Comparison of ENCODE assay signal across 1 cellular context in the genomic region with DNA sequence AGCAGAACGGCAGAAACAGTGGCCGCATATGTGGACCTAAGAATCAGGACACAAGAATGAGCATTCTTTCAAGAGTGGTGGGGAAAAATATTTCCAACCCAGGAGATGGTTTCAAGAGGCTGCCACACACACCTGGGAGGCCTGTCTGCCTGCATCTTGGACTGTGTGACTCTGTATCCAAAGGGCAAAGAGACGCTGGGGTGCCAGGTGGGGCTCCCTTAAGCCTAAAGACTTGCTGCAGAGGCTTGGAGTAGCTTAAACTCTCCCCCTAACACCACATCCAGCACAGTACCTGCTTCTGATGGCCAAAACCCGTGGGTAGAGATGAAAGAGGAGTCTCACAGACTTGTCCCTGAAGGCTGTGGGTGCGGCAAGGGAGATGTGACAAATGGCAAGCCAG.
TF ChIP-seq lines count a peak whose summit lies in the region.

No MANE protein-coding gene starts in this region.

TF ChIP-seq in GM12878, 131 proteins besides CTCF, POLR2A, EP300 and RAD21:
- no peak for TF ChIP-seq IRF4 (IDR thresholded peaks at IDR 0.05; ENCODE audit: low read depth, low read length)
- no peak for TF ChIP-seq NRF1 (conservative IDR thresholded peaks at IDR 0.05; ENCODE audit: low read depth, low read length)
- TF ChIP-seq TCF7 (IDR thresholded peaks at IDR 0.05; ENCODE audit: borderline replicate concordance): no peak
- TF ChIP-seq PRDM15 (CRISPR knock-in tag; IDR thresholded peaks at IDR 0.05): no peak
- TF ChIP-seq EZH2 (IDR thresholded peaks at IDR 0.05; ENCODE audit: borderline replicate concordance, control insufficient read depth, low read depth, low read length): no peak
- TF ChIP-seq, protein P1, sequence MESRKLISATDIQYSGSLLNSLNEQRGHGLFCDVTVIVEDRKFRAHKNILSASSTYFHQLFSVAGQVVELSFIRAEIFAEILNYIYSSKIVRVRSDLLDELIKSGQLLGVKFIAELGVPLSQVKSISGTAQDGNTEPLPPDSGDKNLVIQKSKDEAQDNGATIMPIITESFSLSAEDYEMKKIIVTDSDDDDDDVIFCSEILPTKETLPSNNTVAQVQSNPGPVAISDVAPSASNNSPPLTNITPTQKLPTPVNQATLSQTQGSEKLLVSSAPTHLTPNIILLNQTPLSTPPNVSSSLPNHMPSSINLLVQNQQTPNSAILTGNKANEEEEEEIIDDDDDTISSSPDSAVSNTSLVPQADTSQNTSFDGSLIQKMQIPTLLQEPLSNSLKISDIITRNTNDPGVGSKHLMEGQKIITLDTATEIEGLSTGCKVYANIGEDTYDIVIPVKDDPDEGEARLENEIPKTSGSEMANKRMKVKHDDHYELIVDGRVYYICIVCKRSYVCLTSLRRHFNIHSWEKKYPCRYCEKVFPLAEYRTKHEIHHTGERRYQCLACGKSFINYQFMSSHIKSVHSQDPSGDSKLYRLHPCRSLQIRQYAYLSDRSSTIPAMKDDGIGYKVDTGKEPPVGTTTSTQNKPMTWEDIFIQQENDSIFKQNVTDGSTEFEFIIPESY (IDR thresholded peaks at IDR 0.05): no peak
- TF ChIP-seq ASH2L (IDR thresholded peaks at IDR 0.05; ENCODE audit: borderline replicate concordance, low read depth): no peak
- no peak for TF ChIP-seq TCF3 (IDR thresholded peaks at IDR 0.05; ENCODE audit: borderline replicate concordance, insufficient read depth, low read depth, low read length)
- TF ChIP-seq IKZF2 (IDR thresholded peaks at IDR 0.05): no peak
TF ChIP-seq in GM12878: peak in this region for 0.
